1 cellular context compared by ENCODE assay signal in genomic region chr2:74003494-74004211, GRCh38.
TF ChIP-seq lines count a peak whose summit lies in the region.

No MANE protein-coding gene starts in this region.

TF ChIP-seq in K562, 482 proteins besides CTCF, POLR2A, EP300 and RAD21 (continued from another document):
- TF ChIP-seq ZNF592 (IDR thresholded peaks at IDR 0.05) (no peak), ZNF133 (CRISPR knock-in tag; IDR thresholded peaks at IDR 0.05) (no peak), FOXP1 (CRISPR knock-in tag; IDR thresholded peaks at IDR 0.05) (no peak)
